ENCODE assay signal across 14 cellular contexts in genomic region chr6:167445568-167445967, GRCh38.
DNase-seq lines count a peak whose midpoint lies in the region; ATAC-seq, FAIRE-seq and TF ChIP-seq lines count a peak whose summit lies in the region.
"Had no signal": no experiment of that assay in that cellular context is flagged by ENCODE, and none has a peak within 500 bp of the region (broad histone marks: within the 10 kb centered on the region; RNA-seq: fewer than 3 reads in every experiment).

No MANE protein-coding gene starts in this region.

- no peak for TF ChIP-seq CTCF in H9 (conservative IDR thresholded peaks at IDR 0.05)
- no peak for TF ChIP-seq CTCF in H1 (IDR thresholded peaks at IDR 0.05; ENCODE audit: control extremely low read depth in 1 of 3, insufficient read depth in 1 of 3, low read depth in 1 of 3, low read length in 3 of 3)
- no peak for TF ChIP-seq CTCF in neural crest cell (conservative IDR thresholded peaks at IDR 0.05)

- H2AFZ ChIP-seq in H9 (ENCODE audit: low read length) (no peak overlapping the region), H1 (ENCODE audit: low read length) (no peak overlapping the region)

- no peak overlapping the region for H2AK5ac ChIP-seq in H9 (ENCODE audit: insufficient read length, low read length)
- no peak overlapping the region; the same call in 1 of the 2 replicates for H2AK5ac ChIP-seq in H1 (ENCODE audit: low read depth, low read length)

- no peak overlapping the region for H4K8ac ChIP-seq in H9 (replicated peaks; ENCODE audit: insufficient read length, low read depth, low read length)
- no peak overlapping the region for H4K8ac ChIP-seq in H1 (ENCODE audit: extremely low read depth, insufficient read depth, low read length)

- DNase-seq in H9 = no peak
- DNase-seq in H1 (ENCODE audit: low read depth in 1 of 2, low spot score in 2 of 2) = no peak
- no peak for DNase-seq in neural crest cell (ENCODE audit: low read depth, low spot score)
- no peak for DNase-seq in stimulated activated effector memory CD8-positive, alpha-beta T cell treated with anti-CD3 and anti-CD28 coated beads, Interleukin-12 subunit alpha, Interleukin-12 subunit beta, amount 100 ng/mL, for 72 hours (ENCODE audit: low spot score in 2 of 2)
- DNase-seq in NCI-H2227 (lab: John Stamatoyannopoulos, UW; ENCODE audit: unreplicated experiment) = no peak
- no peak for DNase-seq in superior temporal gyrus (ENCODE audit: extremely low spot score)
- no peak for DNase-seq in activated T-cell treated with anti-CD3 and anti-CD28 coated beads, Interleukin-2, amount 50 U/mL, for 48 hours
- DNase-seq: CD4-positive, alpha-beta memory T cell; DMS79 had no signal

- H3K9me3 ChIP-seq in H9 (ENCODE audit: control insufficient read depth, low read depth, low read length) (no peaks in the 10 kb centered on the region), H1 (ENCODE audit: insufficient read depth in 2 of 2, low read depth in 1 of 2, low read length in 1 of 2) (no peaks in the 10 kb centered on the region)

- no peaks in the 10 kb centered on the region for H3K27me3 Mint-ChIP-seq in H9 (ENCODE audit: low read depth)
- peaks cover 13% of the 10 kb centered on the region for H3K27me3 Mint-ChIP-seq in neural crest cell (ENCODE audit: low read depth)
- H3K27me3 Mint-ChIP-seq: B cell; CD4-positive, alpha-beta memory T cell had no signal

- peaks cover 56 to 59% of the 10 kb centered on the region in 2 experiments for H3K4me1 Mint-ChIP-seq in H9
- H3K4me1 Mint-ChIP-seq in neural crest cell = peaks cover 39% of the 10 kb centered on the region
- no peaks in the 10 kb centered on the region for H3K4me1 Mint-ChIP-seq in stimulated activated effector memory CD8-positive, alpha-beta T cell treated with anti-CD3 and anti-CD28 coated beads, Interleukin-12 subunit alpha, Interleukin-12 subunit beta, amount 100 ng/mL, for 72 hours
- H3K4me1 Mint-ChIP-seq: B cell; CD4-positive, alpha-beta memory T cell had no signal

- FAIRE-seq in H1 (lab: Jason Lieb, UNC) = no peak
- FAIRE-seq: A204.1, GM12878, GM18507 had no signal

- H3K4me3 Mint-ChIP-seq in H9 = no peak overlapping the region
- peak overlapping the region; percentile 39 for H3K4me3 Mint-ChIP-seq in neural crest cell
- no peak overlapping the region for H3K4me3 Mint-ChIP-seq in stimulated activated effector memory CD8-positive, alpha-beta T cell treated with anti-CD3 and anti-CD28 coated beads, Interleukin-12 subunit alpha, Interleukin-12 subunit beta, amount 100 ng/mL, for 72 hours
- H3K4me3 Mint-ChIP-seq: B cell; CD4-positive, alpha-beta memory T cell had no signal

- no peak overlapping the region for H2BK120ac ChIP-seq in H9 (ENCODE audit: low read depth, low read length, poor library complexity, severe bottlenecking)
- H2BK120ac ChIP-seq in H1 (replicated peaks; ENCODE audit: low read depth, low read length) = peak overlapping the region; percentile 4

- H3K23ac ChIP-seq in H9 (ENCODE audit: insufficient read length, low read depth, low read length) (no peak overlapping the region), H1 (ENCODE audit: insufficient read length) (no peak overlapping the region)

- H3K14ac ChIP-seq in H9 (ENCODE audit: insufficient read depth, low read length) (peak overlapping the region; percentile 22; the same call in 1 of the 2 replicates), H1 (ENCODE audit: insufficient read length) (no peak overlapping the region)

- H3K4ac ChIP-seq in H9 (ENCODE audit: low read depth, low read length) = no peak overlapping the region
- H3K4ac ChIP-seq in H1 (replicated peaks; ENCODE audit: insufficient read length, low read depth, low read length) = no peak overlapping the region

- H3K4me1 ChIP-seq in H9 (ENCODE audit: insufficient read depth, low read length) = peaks cover 10% of the 10 kb centered on the region; the same call in 1 of the 2 replicates
- peaks cover 18 to 33% (median 24%) of the 10 kb centered on the region in 4 experiments for H3K4me1 ChIP-seq in H1 (replicated peaks in 1 of 4; ENCODE audit: control insufficient read depth in 3 of 4, insufficient read depth in 4 of 4, low read length in 3 of 4)

- H3K56ac ChIP-seq in H9 (ENCODE audit: insufficient read length, low read depth, low read length) = no peak overlapping the region
- no peak overlapping the region for H3K56ac ChIP-seq in H1 (replicated peaks; ENCODE audit: insufficient read length, low read depth, low read length)

- H2BK20ac ChIP-seq in H9 (ENCODE audit: low read depth, low read length, poor library complexity, severe bottlenecking) = no peak overlapping the region
- H2BK20ac ChIP-seq in H1 (ENCODE audit: low read length) = peak overlapping the region; percentile 88

- peak; percentile 6 for ATAC-seq in stimulated activated effector memory CD8-positive, alpha-beta T cell treated with anti-CD3 and anti-CD28 coated beads, Interleukin-12 subunit alpha, Interleukin-12 subunit beta, amount 100 ng/mL, for 72 hours
- ATAC-seq: GM12878 had no signal

- H4K20me1 ChIP-seq in H9 (ENCODE audit: control insufficient read depth, insufficient read depth, insufficient read length) (no peaks in the 10 kb centered on the region), H1 (replicated peaks in 1 of 2; ENCODE audit: control insufficient read depth in 1 of 2, insufficient read depth in 2 of 2, low read length in 2 of 2) (no peaks in the 10 kb centered on the region)

- no peaks in the 10 kb centered on the region; a peak in 2 of 5 replicates for H3K9me3 Mint-ChIP-seq in H9
- no peaks in the 10 kb centered on the region for H3K9me3 Mint-ChIP-seq in neural crest cell
- H3K9me3 Mint-ChIP-seq in stimulated activated effector memory CD8-positive, alpha-beta T cell treated with anti-CD3 and anti-CD28 coated beads, Interleukin-12 subunit alpha, Interleukin-12 subunit beta, amount 100 ng/mL, for 72 hours = no peaks in the 10 kb centered on the region
- H3K9me3 Mint-ChIP-seq: CD4-positive, alpha-beta memory T cell had no signal

- no peak overlapping the region for H3K9ac ChIP-seq in H9 (ENCODE audit: extremely low read depth, insufficient read length, low read length)
- no peak overlapping the region; a peak in 1 of 7 replicates for H3K9ac ChIP-seq in H1 (replicated peaks in 1 of 4; ENCODE audit: extremely low read depth in 1 of 4, low read depth in 3 of 4, low read length in 3 of 4)

- no peak overlapping the region for H3K18ac ChIP-seq in H9 (ENCODE audit: insufficient read length, low read depth, low read length)
- peak overlapping the region; percentile 84 for H3K18ac ChIP-seq in H1 (ENCODE audit: extremely low read depth, low read length)

- H4K5ac ChIP-seq in H9 (ENCODE audit: insufficient read length, low read depth, low read length) = no peak overlapping the region
- H4K5ac ChIP-seq in H1 (ENCODE audit: insufficient read length, low read depth, low read length) = no peak overlapping the region

- H3K79me1 ChIP-seq in H9 (ENCODE audit: insufficient read depth, low read depth, low read length, poor library complexity, severe bottlenecking) (no peaks in the 10 kb centered on the region), H1 (ENCODE audit: low read depth, low read length) (no peaks in the 10 kb centered on the region)

- H3K27ac Mint-ChIP-seq in H9 (peak overlapping the region; percentile 23 to 93 (median 86); a peak in 5 of 7 replicates), neural crest cell (ENCODE audit: unreplicated experiment) (peak overlapping the region; percentile 32)
- no peak overlapping the region for H3K27ac Mint-ChIP-seq in stimulated activated effector memory CD8-positive, alpha-beta T cell treated with anti-CD3 and anti-CD28 coated beads, Interleukin-12 subunit alpha, Interleukin-12 subunit beta, amount 100 ng/mL, for 72 hours
- H3K27ac Mint-ChIP-seq: B cell; CD4-positive, alpha-beta memory T cell had no signal

- no peak for TF ChIP-seq POLR2A in H1 (IDR thresholded peaks at IDR 0.05; ENCODE audit: control extremely low read depth in 1 of 2, low read depth in 2 of 2, low read length in 2 of 2)

- H2BK15ac ChIP-seq in H9 (ENCODE audit: low read depth, low read length) = no peak overlapping the region
- H2BK15ac ChIP-seq in H1 (ENCODE audit: low read length) = no peak overlapping the region

- H3K4me2 ChIP-seq in H9 (ENCODE audit: insufficient read depth, insufficient read length, low read length) (no peak overlapping the region), H1 (ENCODE audit: insufficient read depth in 1 of 2, low read depth in 2 of 2, low read length in 2 of 2) (no peak overlapping the region; a peak in 1 of 4 replicates)

- H3K4me3 ChIP-seq in H1 (ENCODE audit: extremely low read depth in 1 of 4, insufficient read depth in 2 of 4, low read depth in 3 of 4, low read length in 4 of 4) = no peak overlapping the region
- H3K4me3 ChIP-seq: GM12878 had no signal

- no peak overlapping the region for H3K27ac ChIP-seq in H9 (ENCODE audit: insufficient read length, low read depth, low read length)
- H3K27ac ChIP-seq in H1 (ENCODE audit: low read depth, low read length) = no peak overlapping the region
- H3K27ac ChIP-seq: C4-2B had no signal

- H3K27me3 ChIP-seq in H9 (ENCODE audit: insufficient read depth, low read length) = no peaks in the 10 kb centered on the region
- H3K27me3 ChIP-seq in H1 (replicated peaks in 1 of 4; ENCODE audit: control insufficient read depth in 3 of 4, extremely low read depth in 1 of 4, insufficient read depth in 3 of 4, low read length in 3 of 4) = no peaks in the 10 kb centered on the region

- CTCF ChIA-PET in H1 (lab: Charles Lee; ENCODE audit: partially characterized antibody) = interaction anchor here (0.8 to 1.3 kb wide), 5 partner anchors 10 to 41 kb away, joined by 3 to 4 read pairs (median 3); no protein-coding TSS in a partner anchor

- no peaks in the 10 kb centered on the region for H3K23me2 ChIP-seq in H9 (ENCODE audit: insufficient read length, low read depth, low read length, poor library complexity, severe bottlenecking)
- no peaks in the 10 kb centered on the region for H3K23me2 ChIP-seq in H1 (ENCODE audit: low read depth, low read length)

- H3K36me3 ChIP-seq in H1 (ENCODE audit: control insufficient read depth in 2 of 4, insufficient read depth in 4 of 4, low read length in 3 of 4) = no peaks in the 10 kb centered on the region

- no peaks in the 10 kb centered on the region for H3K36me3 Mint-ChIP-seq in H9 (ENCODE audit: insufficient read depth in 1 of 3, low read depth in 3 of 3)
- no peaks in the 10 kb centered on the region for H3K36me3 Mint-ChIP-seq in neural crest cell (ENCODE audit: low read depth)
- no peaks in the 10 kb centered on the region for H3K36me3 Mint-ChIP-seq in stimulated activated effector memory CD8-positive, alpha-beta T cell treated with anti-CD3 and anti-CD28 coated beads, Interleukin-12 subunit alpha, Interleukin-12 subunit beta, amount 100 ng/mL, for 72 hours
- H3K36me3 Mint-ChIP-seq: CD4-positive, alpha-beta memory T cell had no signal

- H3K79me2 ChIP-seq in H9 (ENCODE audit: insufficient read depth, low read length) (no peaks in the 10 kb centered on the region), H1 (ENCODE audit: control insufficient read depth in 1 of 2, insufficient read depth in 2 of 2, low read length in 2 of 2) (no peaks in the 10 kb centered on the region)

- TF ChIP-seq EP300 in H1 (IDR thresholded peaks at IDR 0.05; ENCODE audit: borderline replicate concordance in 1 of 2, low read depth in 2 of 2, low read length in 2 of 2) = no peak

- POLR2A ChIA-PET in H1 (lab: Charles Lee; ENCODE audit: partially characterized antibody) = interaction anchor here (0.8 to 1.6 kb wide), 4 partner anchors 12 to 233 kb away, joined by 3 read pairs; no protein-coding TSS in a partner anchor

- H2BK5ac ChIP-seq in H9 (ENCODE audit: insufficient read length, low read length) = no peak overlapping the region
- peak overlapping the region; percentile 99; the same call in 1 of the 2 replicates for H2BK5ac ChIP-seq in H1 (ENCODE audit: low read depth, low read length)

- WGBS in H9 (ENCODE audit: extremely low coverage, insufficient read length, low lambda C conversion rate) = no CpG with 5 or more reads among the region's 7 CpGs
- WGBS in H1 (ENCODE audit: extremely low coverage in 1 of 2, insufficient coverage in 1 of 2, insufficient read length in 1 of 2, insufficient replicate concordance in 2 of 2, low coverage in 1 of 2, low lambda C conversion rate in 2 of 2, missing lambda C conversion rate in 1 of 2), 2 experiments = 83% methylated on average over 7 of the region's 7 CpGs; no CpG with 5 or more reads in 1 of the 2 experiments

- H2BK12ac ChIP-seq in H9 (ENCODE audit: insufficient read length, low read depth, low read length) = no peak overlapping the region
- peak overlapping the region; percentile 84; the same call in 1 of the 2 replicates for H2BK12ac ChIP-seq in H1 (ENCODE audit: low read depth, low read length)

- TF ChIP-seq RAD21 in H1 (IDR thresholded peaks at IDR 0.05 in 1 of 2, conservative IDR thresholded peaks at IDR 0.05 in 1 of 2; ENCODE audit: low read depth in 2 of 2, low read length in 2 of 2) = no peak

- H4K91ac ChIP-seq in H9 (ENCODE audit: insufficient read length, low read depth, low read length) (no peak overlapping the region), H1 (replicated peaks; ENCODE audit: insufficient read length, low read length) (peak overlapping the region; percentile 29)

- H3T11ph ChIP-seq in H9 (ENCODE audit: low read length) = no peak overlapping the region
